27 cellular contexts compared by ENCODE assay signal in genomic region chr5:96200611-96201010, GRCh38.
DNase-seq lines count a peak whose midpoint lies in the region; ATAC-seq, FAIRE-seq and TF ChIP-seq lines count a peak whose summit lies in the region.
"Had no signal": no experiment of that assay in that cellular context is flagged by ENCODE, and none has a peak within 500 bp of the region (broad histone marks: within the 10 kb centered on the region; RNA-seq: fewer than 3 reads in every experiment).

No MANE protein-coding gene starts in this region.

- no peak overlapping the region for H3K4me3 ChIP-seq in hepatocyte
- no peak overlapping the region for H3K4me3 ChIP-seq in pancreas
- H3K4me3 ChIP-seq in osteoblast (ENCODE audit: insufficient read depth, low read length) = no peak overlapping the region
- H3K4me3 ChIP-seq in ovary = no peak overlapping the region
- H3K4me3 ChIP-seq: GM23248, psoas muscle, upper lobe of left lung had no signal

- no peak for TF ChIP-seq CTCF in Calu3 (IDR thresholded peaks at IDR 0.05; ENCODE audit: unreplicated experiment)
- no peak for TF ChIP-seq CTCF in hepatocyte (IDR thresholded peaks at IDR 0.05; ENCODE audit: poor library complexity)
- TF ChIP-seq CTCF in pancreas (IDR thresholded peaks at IDR 0.05) = no peak
- TF ChIP-seq CTCF in osteoblast (IDR thresholded peaks at IDR 0.05; ENCODE audit: extremely low read depth, low read depth, low read length) = no peak
- TF ChIP-seq CTCF in ovary (IDR thresholded peaks at IDR 0.05) = no peak

- H3K36me3 Mint-ChIP-seq in Calu3 (ENCODE audit: insufficient read depth, unreplicated experiment) = no peaks in the 10 kb centered on the region
- H3K36me3 Mint-ChIP-seq: activated naive CD8-positive, alpha-beta T cell; CD4-positive, alpha-beta memory T cell; WTC11 had no signal

- H3K4me1 ChIP-seq in hepatocyte (ENCODE audit: insufficient read depth) (peaks cover 11% of the 10 kb centered on the region), pancreas (peaks cover 22 to 44% (median 31%) of the 10 kb centered on the region in 3 donors), osteoblast (ENCODE audit: insufficient read depth, low read length) (peaks cover 27% of the 10 kb centered on the region), ovary (ENCODE audit: insufficient read depth) (no peaks in the 10 kb centered on the region)
- H3K4me1 ChIP-seq: psoas muscle, upper lobe of left lung had no signal

- H2AFZ ChIP-seq in hepatocyte (no peak overlapping the region), osteoblast (ENCODE audit: low read length) (no peak overlapping the region)
- H2AFZ ChIP-seq: GM23248 had no signal

- peaks cover 44% of the 10 kb centered on the region for H3K4me1 Mint-ChIP-seq in Calu3 (ENCODE audit: low read depth, unreplicated experiment)
- H3K4me1 Mint-ChIP-seq: activated T-helper 17 cell treated with anti-CD3 and anti-CD28 coated beads, Interleukin-2, amount 50 U/mL, for 72 hours; CD4-positive, alpha-beta memory T cell; central memory CD8-positive, alpha-beta T cell; WTC11 had no signal

- no peak for FAIRE-seq in pancreas (lab: Jason Lieb, UNC)

- no peaks in the 10 kb centered on the region for H3K9me3 Mint-ChIP-seq in Calu3 (ENCODE audit: low read depth, unreplicated experiment)
- H3K9me3 Mint-ChIP-seq: activated T-helper 17 cell treated with anti-CD3 and anti-CD28 coated beads, Interleukin-2, amount 50 U/mL, for 72 hours; central memory CD8-positive, alpha-beta T cell; WTC11 had no signal

- H3K36me3 ChIP-seq in hepatocyte (replicated peaks; ENCODE audit: insufficient read depth, low read depth) = no peaks in the 10 kb centered on the region
- no peaks in the 10 kb centered on the region for H3K36me3 ChIP-seq in pancreas
- H3K36me3 ChIP-seq in osteoblast (ENCODE audit: insufficient read depth, low read length) = no peaks in the 10 kb centered on the region
- no peaks in the 10 kb centered on the region for H3K36me3 ChIP-seq in ovary
- H3K36me3 ChIP-seq: upper lobe of left lung had no signal

- H3K27ac ChIP-seq in hepatocyte (peak overlapping the region; percentile 15), pancreas (peak overlapping the region; percentile 24 to 83 (median 67)), osteoblast (ENCODE audit: low read depth, low read length) (no peak overlapping the region), ovary (no peak overlapping the region)
- H3K27ac ChIP-seq: GM23248, psoas muscle, upper lobe of left lung had no signal

- no peak for TF ChIP-seq EP300 in ovary (IDR thresholded peaks at IDR 0.05)

- H3K9me2 ChIP-seq in hepatocyte (replicated peaks; ENCODE audit: insufficient read depth) = no peaks in the 10 kb centered on the region

- TF ChIP-seq POLR2A in ovary (IDR thresholded peaks at IDR 0.05) = no peak

- H3K27ac Mint-ChIP-seq in Calu3 (ENCODE audit: unreplicated experiment) = peak overlapping the region; percentile 40
- H3K27ac Mint-ChIP-seq: activated naive CD8-positive, alpha-beta T cell; activated T-helper 17 cell treated with anti-CD3 and anti-CD28 coated beads, Interleukin-2, amount 50 U/mL, for 72 hours; CD4-positive, alpha-beta memory T cell; WTC11 had no signal

- intact Hi-C loops in Calu3 (cut with micrococcal nuclease; ENCODE audit: unreplicated experiment) = no loop called here
- intact Hi-C loops in pancreas (cut with DNase I) = no loop called here
- intact Hi-C loops in ovary (cut with DNase I) = no loop called here

- H4K20me1 ChIP-seq in hepatocyte (ENCODE audit: insufficient read depth, poor library complexity, severe bottlenecking) (no peaks in the 10 kb centered on the region), osteoblast (ENCODE audit: insufficient read depth, low read length) (no peaks in the 10 kb centered on the region)

- CTCF ChIA-PET in Calu3 (lab: Charles Lee) = interaction anchor here (1.4 kb wide), 1 partner anchor 107 kb away, joined by 5 read pairs; no protein-coding TSS in a partner anchor

- H3K27me3 Mint-ChIP-seq in Calu3 (ENCODE audit: unreplicated experiment) = no peaks in the 10 kb centered on the region

- H3K4me3 Mint-ChIP-seq in Calu3 (ENCODE audit: low read depth, unreplicated experiment) = no peak overlapping the region
- H3K4me3 Mint-ChIP-seq: activated naive CD8-positive, alpha-beta T cell; activated T-helper 17 cell treated with anti-CD3 and anti-CD28 coated beads, Interleukin-2, amount 50 U/mL, for 72 hours; CD4-positive, alpha-beta memory T cell; central memory CD8-positive, alpha-beta T cell; WTC11 had no signal

- no peaks in the 10 kb centered on the region for H3K27me3 ChIP-seq in hepatocyte
- H3K27me3 ChIP-seq in pancreas = no peaks in the 10 kb centered on the region
- no peaks in the 10 kb centered on the region for H3K27me3 ChIP-seq in osteoblast (ENCODE audit: insufficient read depth, low read length)
- H3K27me3 ChIP-seq in ovary = no peaks in the 10 kb centered on the region
- H3K27me3 ChIP-seq: upper lobe of left lung had no signal

- ATAC-seq in pancreas (peak in 3 of 4 donors; percentile 25 to 53 (median 41)), HG03442 (IDR thresholded peaks at IDR 0.05; ENCODE audit: unreplicated experiment) (no peak), HG03457 (IDR thresholded peaks at IDR 0.05; ENCODE audit: unreplicated experiment) (no peak)
- ATAC-seq: activated T-helper 17 cell treated with anti-CD3 and anti-CD28 coated beads, Interleukin-2, amount 50 U/mL, for 72 hours; psoas muscle; WTC11 had no signal

- H3K79me2 ChIP-seq in hepatocyte (no peaks in the 10 kb centered on the region), osteoblast (ENCODE audit: insufficient read depth, low read length) (no peaks in the 10 kb centered on the region)

- 54% methylated on average over 1 of the region's 1 CpG for WGBS in hepatocyte (ENCODE audit: low lambda C conversion rate, missing lambda C conversion rate)
- WGBS in pancreas, 2 donors = 24 to 27% methylated on average over 1 of the region's 1 CpG
- 24 to 46% (median 43%) methylated on average over 1 of the region's 1 CpG for WGBS in ovary, 3 donors

- DNase-seq in Calu3 (no peak), LoVo (ENCODE audit: low spot score) (peak; percentile 14), hepatocyte (ENCODE audit: low spot score) (no peak), pancreas (no peak), osteoblast (ENCODE audit: insufficient read length, low spot score, missing footprints) (no peak), ovary (no peak)
- DNase-seq: activated CD8-positive, alpha-beta memory T cell treated with anti-CD3 and anti-CD28 coated beads, Interleukin-2, amount 50 U/mL, for 48 hours; aorta; CD4-positive, alpha-beta memory T cell; GDM1; glutamatergic neuron; GM23248; Karpas-422; midbrain; NCI-H1105; NCI-H1930; NCI-H69; psoas muscle; RPMI8226; T-helper 9 cell; upper lobe of left lung had no signal

- no peak overlapping the region for H3K4me2 ChIP-seq in hepatocyte
- no peak overlapping the region for H3K4me2 ChIP-seq in osteoblast (ENCODE audit: insufficient read depth, low read length)

- no TSS peak for BruUV-seq in Calu3 (replicated peaks; lab: Mats Ljungman, UMichigan)

- no peaks in the 10 kb centered on the region for H3K9me3 ChIP-seq in hepatocyte (ENCODE audit: low read depth)
- H3K9me3 ChIP-seq in pancreas = no peaks in the 10 kb centered on the region
- no peaks in the 10 kb centered on the region for H3K9me3 ChIP-seq in osteoblast (ENCODE audit: low read depth, low read length)
- no peaks in the 10 kb centered on the region for H3K9me3 ChIP-seq in ovary
- H3K9me3 ChIP-seq: psoas muscle, upper lobe of left lung had no signal

Comparison
In these comparisons a context has a peak if more than half of its experiments do, and no peak if none do; other contexts are left out.
1. H3K27ac ChIP-seq: peak in hepatocyte (single experiment) and pancreas (4 of 4); none in osteoblast (single experiment) and ovary (0 of 2).
2. ATAC-seq: peak in pancreas (3 of 4); none in HG03442 (single experiment) and HG03457 (single experiment).